ENCODE assay signal across 17 cellular contexts in the genomic region with DNA sequence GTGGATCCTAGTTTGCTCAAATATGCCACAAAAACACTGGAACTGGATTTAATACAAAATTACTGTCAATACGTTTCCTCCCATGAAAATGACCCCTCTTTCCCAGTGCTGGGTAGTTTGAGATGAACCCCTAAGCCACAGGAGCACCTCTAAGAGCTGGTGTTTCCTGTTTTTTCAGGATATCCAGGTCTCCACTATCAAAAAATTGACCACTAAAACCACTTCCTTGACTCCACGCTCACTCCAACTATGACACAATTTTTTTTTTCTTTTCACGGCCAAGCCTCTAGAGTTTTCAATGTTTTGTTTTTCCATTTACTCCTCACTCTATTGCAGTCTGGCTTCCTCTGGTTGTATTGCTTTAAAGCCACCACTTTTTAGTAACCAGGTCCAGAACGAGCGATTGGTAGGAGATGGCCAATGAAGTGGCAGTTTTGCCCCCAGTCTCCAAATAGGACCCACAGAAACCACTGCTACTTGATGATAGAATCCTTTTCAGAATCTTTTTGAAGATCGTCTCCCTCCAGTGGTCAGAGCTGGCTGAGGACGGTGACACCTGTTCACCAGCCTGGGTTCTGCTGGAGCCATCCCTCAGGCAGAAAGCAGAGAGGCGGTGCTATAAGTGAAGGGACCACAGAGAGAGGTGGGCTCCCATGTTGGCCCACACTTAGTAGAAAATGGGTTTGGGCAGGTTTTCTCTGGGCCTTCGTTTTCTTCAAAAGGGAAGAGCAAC.
A peak's percentile ranks its signal among the peaks of the same experiment; 100 is the strongest.
DNase-seq lines count a peak whose midpoint lies in the region; ATAC-seq and TF ChIP-seq lines count a peak whose summit lies in the region.
"Had no signal": no experiment of that assay in that cellular context is flagged by ENCODE, and none has a peak within 500 bp of the region (broad histone marks: within the 10 kb centered on the region; RNA-seq: fewer than 3 reads in every experiment).

No MANE protein-coding gene starts in this region.

- peak overlapping the region; percentile 51 for H3K27ac Mint-ChIP-seq in activated CD8-positive, alpha-beta T cell treated with anti-CD3 and anti-CD28 coated beads, Interleukin-2, amount 10 ng/mL, durations not matched to agents 7 days and 5 days
- no peak overlapping the region for H3K27ac Mint-ChIP-seq in Calu3 (ENCODE audit: unreplicated experiment)
- H3K27ac Mint-ChIP-seq: nephron; stimulated activated naive CD8-positive, alpha-beta T cell treated with anti-CD3 and anti-CD28 coated beads, Interleukin-15, Interleukin-2, amounts not matched to agents 100 ng/mL and 50 ng/mL, for 24 hours had no signal

- TF ChIP-seq POLR2A in NB4 (IDR thresholded peaks at IDR 0.05; ENCODE audit: extremely low read depth, insufficient read length) = no peak

- peak; percentile 70 for ATAC-seq in GM18502 (IDR thresholded peaks at IDR 0.05; ENCODE audit: poor library complexity, unreplicated experiment)
- peak; percentile 70 for ATAC-seq in activated CD8-positive, alpha-beta T cell treated with anti-CD3 and anti-CD28 coated beads, Interleukin-2, amount 10 ng/mL, durations not matched to agents 7 days and 5 days
- ATAC-seq: gastroesophageal sphincter, left colon had no signal

- intact Hi-C loops in A673 (cut with micrococcal nuclease; ENCODE audit: unreplicated experiment) (no loop called here), Calu3 (cut with micrococcal nuclease; ENCODE audit: unreplicated experiment) (no loop called here)

- H3K9me3 ChIP-seq in A673 (ENCODE audit: low read depth, low read length, poor library complexity, severe bottlenecking) = peaks cover 9% of the 10 kb centered on the region
- H3K9me3 ChIP-seq: gastroesophageal sphincter, SK-N-SH had no signal

- TF ChIP-seq CTCF in A673 (conservative IDR thresholded peaks at IDR 0.05; ENCODE audit: low read depth, low read length) = peak; percentile 30; the same call in 1 of the 2 replicates
- TF ChIP-seq CTCF in NB4 (IDR thresholded peaks at IDR 0.05; ENCODE audit: low read depth, low read length) = no peak
- no peak for TF ChIP-seq CTCF in Calu3 (IDR thresholded peaks at IDR 0.05; ENCODE audit: unreplicated experiment)

- no peak overlapping the region for H3K27ac ChIP-seq in A673 (ENCODE audit: low read depth, low read length, poor library complexity, severe bottlenecking)
- H3K27ac ChIP-seq: gastroesophageal sphincter, sigmoid colon had no signal

- no peaks in the 10 kb centered on the region for H3K27me3 ChIP-seq in A673 (replicated peaks; ENCODE audit: insufficient read depth, low read depth, low read length, poor library complexity)

- H3K9me3 Mint-ChIP-seq in activated CD8-positive, alpha-beta T cell treated with anti-CD3 and anti-CD28 coated beads, Interleukin-2, amount 10 ng/mL, durations not matched to agents 7 days and 5 days (ENCODE audit: insufficient read depth) = no peaks in the 10 kb centered on the region
- peaks cover 11% of the 10 kb centered on the region for H3K9me3 Mint-ChIP-seq in Calu3 (ENCODE audit: low read depth, unreplicated experiment)
- H3K9me3 Mint-ChIP-seq: nephron had no signal

- H3K36me3 ChIP-seq in A673 (ENCODE audit: insufficient read depth, low read length, poor library complexity, severe bottlenecking) = no peaks in the 10 kb centered on the region
- H3K36me3 ChIP-seq: gastroesophageal sphincter, sigmoid colon had no signal

- peaks cover 5% of the 10 kb centered on the region for H3K27me3 Mint-ChIP-seq in activated CD8-positive, alpha-beta T cell treated with anti-CD3 and anti-CD28 coated beads, Interleukin-2, amount 10 ng/mL, durations not matched to agents 7 days and 5 days (ENCODE audit: low read depth)
- H3K27me3 Mint-ChIP-seq in Calu3 (ENCODE audit: unreplicated experiment) = no peaks in the 10 kb centered on the region
- H3K27me3 Mint-ChIP-seq: stimulated activated naive CD8-positive, alpha-beta T cell treated with anti-CD3 and anti-CD28 coated beads, Interleukin-15, Interleukin-2, amounts not matched to agents 100 ng/mL and 50 ng/mL, for 24 hours had no signal

- CTCF ChIA-PET in A673 (lab: Charles Lee) = no interaction called here
- CTCF ChIA-PET in activated CD8-positive, alpha-beta T cell treated with anti-CD3 and anti-CD28 coated beads, Interleukin-2, amount 10 ng/mL, durations not matched to agents 7 days and 5 days (lab: Charles Lee) = interaction anchor here (1.5 kb wide), 2 partner anchors 11 to 24 kb away, joined by 3 to 4 read pairs; no protein-coding TSS in a partner anchor
- CTCF ChIA-PET in Calu3 (lab: Charles Lee) = no interaction called here

- peaks cover 5% of the 10 kb centered on the region for H3K36me3 Mint-ChIP-seq in activated CD8-positive, alpha-beta T cell treated with anti-CD3 and anti-CD28 coated beads, Interleukin-2, amount 10 ng/mL, durations not matched to agents 7 days and 5 days (ENCODE audit: low read depth)
- H3K36me3 Mint-ChIP-seq in Calu3 (ENCODE audit: insufficient read depth, unreplicated experiment) = no peaks in the 10 kb centered on the region

- DNase-seq in A673 (ENCODE audit: low spot score) (no peak), NB4 (ENCODE audit: low read depth) (peak; percentile 31), activated gamma-delta T cell treated with Interleukin-2 at 50 U/mL for 16 hours (no peak), kidney glomerular epithelial cell (lab: John Stamatoyannopoulos, UW) (no peak), DMS53 (lab: John Stamatoyannopoulos, UW) (no peak), Calu3 (no peak)
- DNase-seq in activated CD8-positive, alpha-beta T cell treated with anti-CD3 and anti-CD28 coated beads, Interleukin-2, amount 10 ng/mL, durations not matched to agents 7 days and 5 days = peak; percentile 45
- DNase-seq: IMR-90, left colon, NCI-H187 treated with DMSO at 0.1 percent for 48 hours, NCI-H774, sigmoid colon, SK-N-SH had no signal

- H3K4me1 Mint-ChIP-seq in activated CD8-positive, alpha-beta T cell treated with anti-CD3 and anti-CD28 coated beads, Interleukin-2, amount 10 ng/mL, durations not matched to agents 7 days and 5 days (ENCODE audit: low read depth) = peaks cover 42% of the 10 kb centered on the region
- no peaks in the 10 kb centered on the region for H3K4me1 Mint-ChIP-seq in Calu3 (ENCODE audit: low read depth, unreplicated experiment)
- H3K4me1 Mint-ChIP-seq: nephron had no signal

- H3K4me1 ChIP-seq in A673 (ENCODE audit: insufficient read depth, low read length, poor library complexity, severe bottlenecking) = no peaks in the 10 kb centered on the region
- H3K4me1 ChIP-seq: gastroesophageal sphincter, sigmoid colon had no signal

- POLR2A ChIA-PET in A673 (lab: Charles Lee; ENCODE audit: low non-redundant PET) = no interaction called here
- POLR2A ChIA-PET in activated CD8-positive, alpha-beta T cell treated with anti-CD3 and anti-CD28 coated beads, Interleukin-2, amount 10 ng/mL, durations not matched to agents 7 days and 5 days (lab: Charles Lee) = no interaction called here

- peak overlapping the region; percentile 0 for H3K4me3 Mint-ChIP-seq in activated CD8-positive, alpha-beta T cell treated with anti-CD3 and anti-CD28 coated beads, Interleukin-2, amount 10 ng/mL, durations not matched to agents 7 days and 5 days
- no peak overlapping the region for H3K4me3 Mint-ChIP-seq in Calu3 (ENCODE audit: low read depth, unreplicated experiment)
- H3K4me3 Mint-ChIP-seq: nephron; stimulated activated naive CD8-positive, alpha-beta T cell treated with anti-CD3 and anti-CD28 coated beads, Interleukin-15, Interleukin-2, amounts not matched to agents 100 ng/mL and 50 ng/mL, for 24 hours had no signal

- no peak overlapping the region for H3K4me3 ChIP-seq in A673 (ENCODE audit: low read depth, low read length, poor library complexity, severe bottlenecking)
- no peak overlapping the region for H3K4me3 ChIP-seq in NB4 (ENCODE audit: low read depth, low read length)
- H3K4me3 ChIP-seq: gastroesophageal sphincter, sigmoid colon had no signal

- BruUV-seq in A673 (replicated peaks; lab: Mats Ljungman, UMichigan) (no TSS peak), Calu3 (replicated peaks; lab: Mats Ljungman, UMichigan) (no TSS peak)

Comparison
In these comparisons a context has a peak if more than half of its experiments do, and no peak if none do; other contexts are left out.
1. DNase-seq: peak in NB4 (single experiment) and activated CD8-positive, alpha-beta T cell treated with anti-CD3 and anti-CD28 coated beads, Interleukin-2, amount 10 ng/mL, durations not matched to agents 7 days and 5 days (single experiment); none in A673 (single experiment), activated gamma-delta T cell treated with Interleukin-2 at 50 U/mL for 16 hours (single experiment), kidney glomerular epithelial cell (single experiment), DMS53 (single experiment) and Calu3 (single experiment).